In genomic region chr4:142413516-142413915, GRCh38 we compare ENCODE assay signal across 26 cellular contexts.
"Had no signal": no experiment of that assay in that cellular context is flagged by ENCODE, and none has a peak within 500 bp of the region (broad histone marks: within the 10 kb centered on the region; RNA-seq: fewer than 3 reads in every experiment).

No MANE protein-coding gene starts in this region.

- H3K36me3 Mint-ChIP-seq: brain had no signal

- H3K9me3 Mint-ChIP-seq: activated CD4-positive, alpha-beta memory T cell treated with anti-CD3 and anti-CD28 coated beads for 36 hours; activated T-helper 17 cell treated with anti-CD3 and anti-CD28 coated beads, Interleukin-2, amount 50 U/mL, for 72 hours; nephron; T-helper 1 cell treated with Interleukin-12 subunit alpha and Interleukin-12 subunit beta and Interleukin-4 antibody, amounts not matched to agents 30 μg/mL and 1 μg/mL, for 36 hours had no signal

- H3K27me3 ChIP-seq: adrenal gland, dorsolateral prefrontal cortex, heart right ventricle, testis, transverse colon had no signal

- H3K4me1 ChIP-seq: adrenal gland, testis, transverse colon had no signal

- H3K9me3 ChIP-seq: adrenal gland, heart right ventricle, mucosa of descending colon, testis, transverse colon had no signal

- H3K36me3 ChIP-seq: adrenal gland, heart right ventricle, transverse colon, WERI-Rb-1 had no signal

- DNase-seq: activated CD4-positive, alpha-beta memory T cell treated with anti-CD3 and anti-CD28 coated beads for 36 hours; activated CD4-positive, alpha-beta T cell treated with anti-CD3 and anti-CD28 coated beads for 48 hours; activated CD8-positive, alpha-beta memory T cell treated with anti-CD3 and anti-CD28 coated beads, Interleukin-2, amount 50 U/mL, for 4 hours; activated gamma-delta T cell treated with Interleukin-2 at 50 U/mL for 16 hours; activated T-cell treated with anti-CD3 and anti-CD28 coated beads, Interleukin-2, amount 50 U/mL, for 1 hour; adrenal gland; aorta; dorsolateral prefrontal cortex; effector memory CD4-positive, alpha-beta T cell; heart right ventricle; left ventricle myocardium superior; mucosa of descending colon; posterior cingulate gyrus; right cardiac atrium; stimulated activated CD4-positive, alpha-beta T cell treated with anti-CD3 and anti-CD28 coated beads, Interleukin-4, amount 100 ng/mL, for 1 hour; stimulated activated naive CD8-positive, alpha-beta T cell treated with anti-CD3 and anti-CD28 coated beads, Interleukin-15, Interleukin-2, amounts not matched to agents 100 U/mL and 50 U/mL, for 24 hours; SW 1271; T1000; testis; transverse colon; WERI-Rb-1 had no signal

- H3K27ac ChIP-seq: adrenal gland, coronary artery, heart right ventricle, testis, transverse colon, WERI-Rb-1 had no signal

- H3K27me3 Mint-ChIP-seq: activated CD4-positive, alpha-beta memory T cell treated with anti-CD3 and anti-CD28 coated beads for 36 hours; activated T-helper 17 cell treated with anti-CD3 and anti-CD28 coated beads, Interleukin-2, amount 50 U/mL, for 72 hours had no signal

- H3K27ac Mint-ChIP-seq: activated CD4-positive, alpha-beta memory T cell treated with anti-CD3 and anti-CD28 coated beads for 36 hours; activated T-helper 17 cell treated with anti-CD3 and anti-CD28 coated beads, Interleukin-2, amount 50 U/mL, for 72 hours; nephron; T-helper 1 cell treated with Interleukin-12 subunit alpha and Interleukin-12 subunit beta and Interleukin-4 antibody, amounts not matched to agents 30 μg/mL and 1 μg/mL, for 36 hours had no signal

- H3K4me3 Mint-ChIP-seq: activated CD4-positive, alpha-beta memory T cell treated with anti-CD3 and anti-CD28 coated beads for 36 hours; activated T-helper 17 cell treated with anti-CD3 and anti-CD28 coated beads, Interleukin-2, amount 50 U/mL, for 72 hours; brain; nephron; T-helper 1 cell treated with Interleukin-12 subunit alpha and Interleukin-12 subunit beta and Interleukin-4 antibody, amounts not matched to agents 30 μg/mL and 1 μg/mL, for 36 hours had no signal

- H3K4me3 ChIP-seq: adrenal gland, coronary artery, dorsolateral prefrontal cortex, heart right ventricle, mucosa of descending colon, testis, transverse colon had no signal
